ENCODE assay signal across 8 cellular contexts in genomic region chr2:74119912-74120825, GRCh38. TPM values are rescaled to one million over a fixed set of nuclear protein-coding genes. Genes with fewer than 3 reads are reported as not detected.
DNase-seq lines count a peak whose midpoint lies in the region; ATAC-seq lines count a peak whose summit lies in the region.

No MANE protein-coding gene starts in this region.

- H3K4me1 ChIP-seq in NT2/D1 (ENCODE audit: insufficient read depth, insufficient read length) (no peaks in the 10 kb centered on the region), muscle layer of duodenum (ENCODE audit: control insufficient read depth in 1 of 2, insufficient read depth in 2 of 2, low read length in 2 of 2) (no peaks in the 10 kb centered on the region)

- H3K27me3 ChIP-seq in NT2/D1 (ENCODE audit: insufficient read depth, insufficient read length) (no peaks in the 10 kb centered on the region), muscle layer of duodenum (ENCODE audit: low read depth, low read length) (no peaks in the 10 kb centered on the region)

- ATAC-seq in GM19452 (IDR thresholded peaks at IDR 0.05; ENCODE audit: unreplicated experiment), result peak; percentile 96
- ATAC-seq in esophagus mucosa, result peak; percentile 93

- H3K36me3 ChIP-seq in NT2/D1 (ENCODE audit: insufficient read depth, insufficient read length, low read length), result no peaks in the 10 kb centered on the region
- no peaks in the 10 kb centered on the region for H3K36me3 ChIP-seq in muscle layer of duodenum (ENCODE audit: control insufficient read depth in 1 of 2, insufficient read depth in 2 of 2, low read length in 2 of 2)

- peak overlapping the region; percentile 38 for H3K9ac ChIP-seq in NT2/D1 (ENCODE audit: insufficient read length, low read depth)

- peak overlapping the region; percentile 23 for H3K27ac ChIP-seq in muscle layer of duodenum (ENCODE audit: low read length)

- H3K9me3 ChIP-seq in NT2/D1 (ENCODE audit: insufficient read depth, low read length), result peaks cover 27% of the 10 kb centered on the region
- peaks cover 3 to 6% of the 10 kb centered on the region in 2 donors for H3K9me3 ChIP-seq in muscle layer of duodenum (ENCODE audit: control insufficient read depth in 1 of 2, low read length in 2 of 2)

- H3K4me3 ChIP-seq in NT2/D1 (ENCODE audit: insufficient read length, low read depth) (peak overlapping the region; percentile 41), muscle layer of duodenum (ENCODE audit: low read depth in 1 of 2, low read length in 2 of 2) (peak overlapping the region; percentile 68 to 77)

- DNase-seq in COR-L47 (lab: John Stamatoyannopoulos, UW) (peak; percentile 75), HK-2 (ENCODE audit: unreplicated experiment) (peak; percentile 88), NT2/D1 (ENCODE audit: low read depth, low spot score) (peak; percentile 88)
- peak; percentile 89 for DNase-seq in activated T-cell treated with anti-CD3 and anti-CD28 coated beads, Interleukin-2, amount 50 U/mL, for 1 hour
- DNase-seq in stimulated activated CD8-positive, alpha-beta memory T cell treated with anti-CD3 and anti-CD28 coated beads, Interleukin-7, amount 100 ng/mL, for 4 hours (ENCODE audit: low read depth in 2 of 2), result peak; percentile 59 to 79

RNA-seq across cellular contexts. Expression of gene BOLA3, which starts 27.5 kb away (rescaled TPM):
- total RNA-seq in esophagus mucosa, result 35.9 TPM

RNA-seq across cellular contexts. Expression of gene MOB1A, which starts 58.5 kb away (rescaled TPM):
- 81.3 TPM for total RNA-seq in esophagus mucosa

Comparison
In these comparisons a context has a peak if more than half of its experiments do, and no peak if none do; other contexts are left out.
1. Peak in every context shown above with its lines: DNase-seq, ATAC-seq, H3K4me3 ChIP-seq and H3K27ac ChIP-seq.